ENCODE assay signal across 1 cellular context in the genomic region with DNA sequence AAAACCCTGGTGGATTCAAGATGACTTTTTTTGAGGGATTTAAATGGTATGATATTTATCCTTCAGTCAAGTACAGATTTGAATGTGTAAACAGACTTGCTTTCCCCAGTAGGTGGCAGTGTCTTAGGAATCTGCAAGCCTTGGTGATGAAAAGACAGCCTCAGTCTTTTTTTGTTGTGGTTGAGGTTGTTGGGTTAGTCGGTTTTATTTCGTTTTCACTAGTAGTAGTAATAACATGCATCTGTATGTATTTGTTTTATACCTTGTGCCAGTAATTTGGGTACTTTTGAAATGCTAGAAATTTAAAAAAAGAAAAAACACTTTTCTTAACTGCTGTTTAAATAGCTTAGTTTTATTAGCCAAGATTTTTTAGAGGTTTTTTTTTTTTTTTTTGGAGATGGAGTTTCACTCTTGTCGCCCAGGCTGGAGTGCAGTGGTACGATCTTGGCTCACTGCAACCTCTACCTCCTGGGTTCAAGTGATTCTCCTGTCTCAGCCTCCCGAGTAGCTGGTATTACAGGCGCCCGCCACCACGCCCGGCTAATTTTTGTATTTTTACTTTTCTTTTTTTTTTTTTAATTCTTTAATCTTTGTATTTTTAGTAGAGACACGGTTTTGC.
TF ChIP-seq lines count a peak whose summit lies in the region.

No MANE protein-coding gene starts in this region.

TF ChIP-seq in HEK293, 187 proteins besides CTCF, POLR2A, EP300 and RAD21 (continued from another document):
- TF ChIP-seq, protein P1, sequence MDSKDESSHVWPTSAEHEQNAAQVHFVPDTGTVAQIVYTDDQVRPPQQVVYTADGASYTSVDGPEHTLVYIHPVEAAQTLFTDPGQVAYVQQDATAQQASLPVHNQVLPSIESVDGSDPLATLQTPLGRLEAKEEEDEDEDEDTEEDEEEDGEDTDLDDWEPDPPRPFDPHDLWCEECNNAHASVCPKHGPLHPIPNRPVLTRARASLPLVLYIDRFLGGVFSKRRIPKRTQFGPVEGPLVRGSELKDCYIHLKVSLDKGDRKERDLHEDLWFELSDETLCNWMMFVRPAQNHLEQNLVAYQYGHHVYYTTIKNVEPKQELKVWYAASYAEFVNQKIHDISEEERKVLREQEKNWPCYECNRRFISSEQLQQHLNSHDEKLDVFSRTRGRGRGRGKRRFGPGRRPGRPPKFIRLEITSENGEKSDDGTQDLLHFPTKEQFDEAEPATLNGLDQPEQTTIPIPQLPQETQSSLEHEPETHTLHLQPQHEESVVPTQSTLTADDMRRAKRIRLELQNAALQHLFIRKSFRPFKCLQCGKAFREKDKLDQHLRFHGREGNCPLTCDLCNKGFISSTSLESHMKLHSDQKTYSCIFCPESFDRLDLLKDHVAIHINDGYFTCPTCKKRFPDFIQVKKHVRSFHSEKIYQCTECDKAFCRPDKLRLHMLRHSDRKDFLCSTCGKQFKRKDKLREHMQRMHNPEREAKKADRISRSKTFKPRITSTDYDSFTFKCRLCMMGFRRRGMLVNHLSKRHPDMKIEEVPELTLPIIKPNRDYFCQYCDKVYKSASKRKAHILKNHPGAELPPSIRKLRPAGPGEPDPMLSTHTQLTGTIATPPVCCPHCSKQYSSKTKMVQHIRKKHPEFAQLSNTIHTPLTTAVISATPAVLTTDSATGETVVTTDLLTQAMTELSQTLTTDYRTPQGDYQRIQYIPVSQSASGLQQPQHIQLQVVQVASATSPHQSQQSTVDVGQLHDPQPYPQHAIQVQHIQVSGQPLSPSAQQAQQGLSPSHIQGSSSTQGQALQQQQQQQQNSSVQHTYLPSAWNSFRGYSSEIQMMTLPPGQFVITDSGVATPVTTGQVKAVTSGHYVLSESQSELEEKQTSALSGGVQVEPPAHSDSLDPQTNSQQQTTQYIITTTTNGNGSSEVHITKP (tag by site-specific recombination; IDR thresholded peaks at IDR 0.05), result no peak
TF ChIP-seq in HEK293: peak in this region for 1.
